ENCODE assay signal across 11 cellular contexts in genomic region chr1:163068716-163069115, GRCh38. TPM values are rescaled to one million over a fixed set of nuclear protein-coding genes. Genes with fewer than 3 reads are reported as not detected.
DNase-seq lines count a peak whose midpoint lies in the region; ATAC-seq and TF ChIP-seq lines count a peak whose summit lies in the region.
"Had no signal": no experiment of that assay in that cellular context is flagged by ENCODE, and none has a peak within 500 bp of the region (broad histone marks: within the 10 kb centered on the region; RNA-seq: fewer than 3 reads in every experiment).

No MANE protein-coding gene starts in this region.

- no peak overlapping the region for H3K4ac ChIP-seq in mesenchymal stem cell (ENCODE audit: low read depth in 1 of 2, low read length in 2 of 2)

- H3K4me2 ChIP-seq in mesenchymal stem cell (ENCODE audit: low read length, poor library complexity, severe bottlenecking): no peak overlapping the region

- H3K36me3 ChIP-seq in mesenchymal stem cell (ENCODE audit: control insufficient read depth in 1 of 2, insufficient read depth in 2 of 2, low read depth in 1 of 2, low read length in 2 of 2) (peaks cover 0 to 16% of the 10 kb centered on the region in 2 experiments), upper lobe of right lung (no peaks in the 10 kb centered on the region)

- no peak overlapping the region for H3K18ac ChIP-seq in mesenchymal stem cell (ENCODE audit: low read depth in 1 of 2, low read length in 2 of 2)

- H3K27me3 Mint-ChIP-seq in endothelial cell (ENCODE audit: unreplicated experiment): peaks cover 3% of the 10 kb centered on the region
- H3K27me3 Mint-ChIP-seq in activated T-cell treated with anti-CD3 and anti-CD28 coated beads, Interleukin-2, amount 50 U/mL, for 24 hours: peaks cover 55% of the 10 kb centered on the region
- peaks cover 60% of the 10 kb centered on the region for H3K27me3 Mint-ChIP-seq in activated naive CD8-positive, alpha-beta T cell treated with anti-CD3 and anti-CD28 coated beads for 36 hours

- H4K91ac ChIP-seq in mesenchymal stem cell (ENCODE audit: low read length): no peak overlapping the region

- no peaks in the 10 kb centered on the region for H3K27me3 ChIP-seq in mesenchymal stem cell (ENCODE audit: control insufficient read depth in 1 of 2, insufficient read depth in 1 of 2, low read length in 2 of 2)
- peaks cover 4% of the 10 kb centered on the region for H3K27me3 ChIP-seq in upper lobe of right lung

- H3K4me1 ChIP-seq in mesenchymal stem cell (ENCODE audit: control insufficient read depth, insufficient read depth, low read depth, low read length): no peaks in the 10 kb centered on the region
- no peaks in the 10 kb centered on the region for H3K4me1 ChIP-seq in upper lobe of right lung

- peak overlapping the region; percentile 97 for H3K9ac ChIP-seq in mesenchymal stem cell (ENCODE audit: low read length)

- H3K79me1 ChIP-seq in mesenchymal stem cell (replicated peaks; ENCODE audit: low read length, poor library complexity, severe bottlenecking): no peaks in the 10 kb centered on the region

- intact Hi-C loops in upper lobe of right lung (cut with DNase I): no loop called here

- ATAC-seq in upper lobe of right lung: no peak
- ATAC-seq: activated naive CD4-positive, alpha-beta T cell treated with anti-CD3 and anti-CD28 coated beads, Interleukin-2, amount 50 U/mL, for 72 hours; GM12878 had no signal

- H2AFZ ChIP-seq in mesenchymal stem cell (ENCODE audit: low read depth, low read length): no peak overlapping the region

- no peak overlapping the region for H2BK12ac ChIP-seq in mesenchymal stem cell (ENCODE audit: low read length in 2 of 2)

- no peak overlapping the region for H2AK5ac ChIP-seq in mesenchymal stem cell (ENCODE audit: low read length, severe bottlenecking)

- H3K9me3 Mint-ChIP-seq in endothelial cell (ENCODE audit: unreplicated experiment): no peaks in the 10 kb centered on the region
- H3K9me3 Mint-ChIP-seq in activated T-cell treated with anti-CD3 and anti-CD28 coated beads, Interleukin-2, amount 50 U/mL, for 24 hours: no peaks in the 10 kb centered on the region
- H3K9me3 Mint-ChIP-seq in activated naive CD8-positive, alpha-beta T cell treated with anti-CD3 and anti-CD28 coated beads for 36 hours: no peaks in the 10 kb centered on the region
- H3K9me3 Mint-ChIP-seq: activated naive CD4-positive, alpha-beta T cell treated with anti-CD3 and anti-CD28 coated beads, Interleukin-2, amount 50 U/mL, for 72 hours had no signal

- peak overlapping the region; percentile 76 for H3K4me3 Mint-ChIP-seq in endothelial cell (ENCODE audit: unreplicated experiment)
- no peak overlapping the region for H3K4me3 Mint-ChIP-seq in activated T-cell treated with anti-CD3 and anti-CD28 coated beads, Interleukin-2, amount 50 U/mL, for 24 hours
- no peak overlapping the region for H3K4me3 Mint-ChIP-seq in activated naive CD8-positive, alpha-beta T cell treated with anti-CD3 and anti-CD28 coated beads for 36 hours

- H2BK5ac ChIP-seq in mesenchymal stem cell (ENCODE audit: low read depth, low read length, poor library complexity, severe bottlenecking): no peak overlapping the region

- no peak overlapping the region for H4K8ac ChIP-seq in mesenchymal stem cell (ENCODE audit: low read length)

- H3K36me3 Mint-ChIP-seq in endothelial cell (ENCODE audit: low read depth, unreplicated experiment): peaks cover 6% of the 10 kb centered on the region
- no peaks in the 10 kb centered on the region for H3K36me3 Mint-ChIP-seq in activated T-cell treated with anti-CD3 and anti-CD28 coated beads, Interleukin-2, amount 50 U/mL, for 24 hours (ENCODE audit: low read depth)
- no peaks in the 10 kb centered on the region for H3K36me3 Mint-ChIP-seq in activated naive CD8-positive, alpha-beta T cell treated with anti-CD3 and anti-CD28 coated beads for 36 hours
- H3K36me3 Mint-ChIP-seq: activated naive CD4-positive, alpha-beta T cell treated with anti-CD3 and anti-CD28 coated beads, Interleukin-2, amount 50 U/mL, for 72 hours had no signal

- peak overlapping the region; percentile 57 for H3K27ac Mint-ChIP-seq in endothelial cell (ENCODE audit: unreplicated experiment)
- no peak overlapping the region for H3K27ac Mint-ChIP-seq in activated T-cell treated with anti-CD3 and anti-CD28 coated beads, Interleukin-2, amount 50 U/mL, for 24 hours
- no peak overlapping the region for H3K27ac Mint-ChIP-seq in activated naive CD8-positive, alpha-beta T cell treated with anti-CD3 and anti-CD28 coated beads for 36 hours
- H3K27ac Mint-ChIP-seq: activated naive CD4-positive, alpha-beta T cell treated with anti-CD3 and anti-CD28 coated beads, Interleukin-2, amount 50 U/mL, for 72 hours had no signal

- H3K4me3 ChIP-seq in mesenchymal stem cell (ENCODE audit: insufficient read depth in 1 of 2, low read depth in 1 of 2, low read length in 2 of 2) (peak overlapping the region in 1 of 2 experiments; percentile 93), upper lobe of right lung (peak overlapping the region; percentile 8)
- H3K4me3 ChIP-seq: GM12878 had no signal

- peak; percentile 40 to 60 for DNase-seq in NCI-H2081 (lab: John Stamatoyannopoulos, UW)
- no peak for DNase-seq in NCI-H2081 treated with DMSO at 0.1 percent for 48 hours (lab: John Stamatoyannopoulos, UW)
- no peak for DNase-seq in endothelial cell (ENCODE audit: low spot score)
- DNase-seq in mesenchymal stem cell: no peak
- DNase-seq in upper lobe of right lung: no peak
- DNase-seq in activated T-cell treated with anti-CD3 and anti-CD28 coated beads, Interleukin-2, amount 50 U/mL, for 24 hours: no peak
- no peak for DNase-seq in activated naive CD8-positive, alpha-beta T cell treated with anti-CD3 and anti-CD28 coated beads for 36 hours
- no peak for DNase-seq in effector CD8-positive, alpha-beta T cell (lab: John Stamatoyannopoulos, UW)
- DNase-seq: NCI-H510A treated with DMSO at 0.1 percent for 48 hours had no signal

- H3K14ac ChIP-seq in mesenchymal stem cell (ENCODE audit: low read length in 2 of 2): no peak overlapping the region

- TF ChIP-seq CTCF in endothelial cell (IDR thresholded peaks at IDR 0.05; ENCODE audit: unreplicated experiment): peak; percentile 10
- no peak for TF ChIP-seq CTCF in upper lobe of right lung (IDR thresholded peaks at IDR 0.05)

- peaks cover 30% of the 10 kb centered on the region for H3K4me1 Mint-ChIP-seq in endothelial cell (ENCODE audit: unreplicated experiment)
- no peaks in the 10 kb centered on the region for H3K4me1 Mint-ChIP-seq in activated T-cell treated with anti-CD3 and anti-CD28 coated beads, Interleukin-2, amount 50 U/mL, for 24 hours (ENCODE audit: low read depth)
- peaks cover 1% of the 10 kb centered on the region for H3K4me1 Mint-ChIP-seq in activated naive CD8-positive, alpha-beta T cell treated with anti-CD3 and anti-CD28 coated beads for 36 hours

- H3K23ac ChIP-seq in mesenchymal stem cell (ENCODE audit: low read length in 2 of 2): no peak overlapping the region

- H3K27ac ChIP-seq in mesenchymal stem cell (ENCODE audit: low read length, poor library complexity, severe bottlenecking) (peak overlapping the region; percentile 31), upper lobe of right lung (no peak overlapping the region)

- 43% methylated on average over 4 of the region's 5 CpGs for WGBS in mesenchymal stem cell

- H2BK15ac ChIP-seq in mesenchymal stem cell (ENCODE audit: low read depth, poor library complexity, severe bottlenecking): no peak overlapping the region

- no peaks in the 10 kb centered on the region for H3K9me3 ChIP-seq in mesenchymal stem cell (ENCODE audit: control insufficient read depth, low read length)
- H3K9me3 ChIP-seq in upper lobe of right lung: no peaks in the 10 kb centered on the region

- no peak overlapping the region for H2BK120ac ChIP-seq in mesenchymal stem cell (ENCODE audit: low read depth, low read length)

RNA-seq across cellular contexts. Expression of gene RGS4, which starts 0.4 kb away (rescaled TPM):
- total RNA-seq in endothelial cell (ENCODE audit: unreplicated experiment): 15.2 TPM
- polyA plus RNA-seq in mesenchymal stem cell (2013, experiment 1 of 2): 15.6 TPM
- 14.8 TPM for polyA plus RNA-seq in mesenchymal stem cell (2013, experiment 2 of 2)
- 0.81 TPM for total RNA-seq in upper lobe of right lung
- not detected for total RNA-seq in activated naive CD8-positive, alpha-beta T cell treated with anti-CD3 and anti-CD28 coated beads for 36 hours
- total RNA-seq: activated naive CD4-positive, alpha-beta T cell treated with anti-CD3 and anti-CD28 coated beads, Interleukin-2, amount 50 U/mL, for 72 hours; GM12878 had no signal

Comparison
In these comparisons a context has a peak if more than half of its experiments do, and no peak if none do; other contexts are left out.
1. DNase-seq: peak in NCI-H2081 (2 of 2); none in NCI-H2081 treated with DMSO at 0.1 percent for 48 hours (single experiment), endothelial cell (single experiment), mesenchymal stem cell (single experiment), upper lobe of right lung (single experiment), activated T-cell treated with anti-CD3 and anti-CD28 coated beads, Interleukin-2, amount 50 U/mL, for 24 hours (single experiment), activated naive CD8-positive, alpha-beta T cell treated with anti-CD3 and anti-CD28 coated beads for 36 hours (single experiment) and effector CD8-positive, alpha-beta T cell (single experiment).